8 cellular contexts compared by ENCODE assay signal in genomic region chrX:48890934-48891401, GRCh38. TPM values are rescaled to one million over a fixed set of nuclear protein-coding genes. Genes with fewer than 3 reads are reported as not detected.
DNase-seq lines count a peak whose midpoint lies in the region; ATAC-seq, FAIRE-seq and TF ChIP-seq lines count a peak whose summit lies in the region.

No MANE protein-coding gene starts in this region.

- H3K36me3 ChIP-seq in HUES6 (ENCODE audit: control insufficient read depth, insufficient read depth, low read length) (peaks cover 16% of the 10 kb centered on the region), HepG2 (replicated peaks in 1 of 2; ENCODE audit: control insufficient read depth in 1 of 2, insufficient read depth in 2 of 2, low read length in 2 of 2) (peaks cover 0 to 6% of the 10 kb centered on the region in 2 experiments; a peak in 1 of 5 replicates)

- H3K79me2 ChIP-seq in HepG2 (ENCODE audit: insufficient read depth, low read length), result peaks cover 6% of the 10 kb centered on the region

- intact Hi-C loops in HepG2 (cut with micrococcal nuclease; ENCODE audit: unreplicated experiment), result no loop called here

- no peak overlapping the region for H3K9ac ChIP-seq in HUES6 (ENCODE audit: low read length)
- H3K9ac ChIP-seq in HepG2 (ENCODE audit: insufficient read depth, low read depth, low read length), result peak overlapping the region; percentile 43; the same call in 1 of the 2 replicates

- WGBS in HepG2 (ENCODE audit: low lambda C conversion rate), result under 1% methylated on average over 9 of the region's 35 CpGs

- H3K4me1 ChIP-seq in HUES6 (ENCODE audit: control insufficient read depth, insufficient read depth, low read length), result peaks cover 9% of the 10 kb centered on the region; the same call in 1 of the 2 replicates
- peaks cover 21% of the 10 kb centered on the region; the same call in 1 of the 2 replicates for H3K4me1 ChIP-seq in HepG2 (ENCODE audit: insufficient read depth, low read length)

- no peak for TF ChIP-seq RAD21 in HepG2 (CRISPR knock-in tag; IDR thresholded peaks at IDR 0.05)

- CTCF ChIA-PET in HepG2 (lab: Yijun Ruan, JAX; ENCODE audit: low intra/inter-chr PET ratio, low total read pairs), result no interaction called here

- H4K20me1 ChIP-seq in HepG2 (ENCODE audit: insufficient read depth, low read length), result no peaks in the 10 kb centered on the region

- H3K4me3 ChIP-seq in HUES6 (ENCODE audit: low read depth, low read length) (peak overlapping the region; percentile 53), HepG2 (replicated peaks in 1 of 3; ENCODE audit: insufficient read depth in 1 of 3, low read depth in 2 of 3, low read length in 3 of 3) (peak overlapping the region; percentile 45 to 69 (median 64); a peak in 5 of 6 replicates)

- TF ChIP-seq CTCF in brain (conservative IDR thresholded peaks at IDR 0.05), result no peak
- TF ChIP-seq CTCF in HepG2 (CRISPR knock-in tag; IDR thresholded peaks at IDR 0.05), result no peak
- TF ChIP-seq CTCF in GM20000 (IDR thresholded peaks at IDR 0.05; ENCODE audit: extremely low read depth, missing control alignments), result no peak

- H3K27ac Mint-ChIP-seq in brain, result peak overlapping the region; percentile 79 to 92 (median 88)

- H3K36me3 Mint-ChIP-seq in brain, result peaks cover 16% of the 10 kb centered on the region

- POLR2A ChIA-PET in HepG2 (lab: Yijun Ruan, JAX), result interaction anchor here (0.5 to 2.1 kb wide), 9 partner anchors 13 to 315 kb away, joined by 3 to 11 read pairs (median 5); partner anchors contain the start of genes HDAC6 and SLC35A2

- H3K27ac ChIP-seq in HUES6 (ENCODE audit: low read depth, low read length) (no peak overlapping the region), HepG2 (ENCODE audit: extremely low read length, insufficient read depth, low read length) (peak overlapping the region; percentile 56), temporal lobe (ENCODE audit: low read depth, low read length) (peak overlapping the region; percentile 61)

- peak overlapping the region; percentile 79 to 88 (median 86) for H3K4me3 Mint-ChIP-seq in brain

- in situ Hi-C loops in HepG2 (cut with HindIII; ENCODE audit: extremely low pct_ligation_motif_present, low pct_unique_long_range_greater_than_20kb), result no loop called here

- ATAC-seq in GM21367 (IDR thresholded peaks at IDR 0.05; ENCODE audit: unreplicated experiment), result peak; percentile 39
- ATAC-seq in HepG2, result peak; percentile 82

- no peak for TF ChIP-seq EP300 in HepG2 (IDR thresholded peaks at IDR 0.05; ENCODE audit: low read depth in 2 of 2, low read length in 2 of 2)
- no peak for TF ChIP-seq EP300 in HepG2 (CRISPR knock-in tag; IDR thresholded peaks at IDR 0.05; ENCODE audit: borderline replicate concordance)

- H3K4me2 ChIP-seq in HepG2 (ENCODE audit: low read depth, low read length), result peak overlapping the region; percentile 76

- H3K27me3 Mint-ChIP-seq in brain, result peaks cover 3% of the 10 kb centered on the region

- BruUV-seq in HepG2 (replicated peaks; lab: Mats Ljungman, UMichigan), result no TSS peak

- H3K4me1 Mint-ChIP-seq in brain, result peaks cover 31% of the 10 kb centered on the region

- TF ChIP-seq POLR2A in HepG2 (IDR thresholded peaks at IDR 0.05; ENCODE audit: insufficient read depth in 1 of 2, low read depth in 2 of 2, low read length in 2 of 2), result no peak

- FAIRE-seq in HepG2 (lab: Jason Lieb, UNC), result no peak

- DNase-seq in ELF-1 (ENCODE audit: low read depth, low spot score), result peak; percentile 31
- DNase-seq in HepG2 (ENCODE audit: low spot score), result no peak
- no peak for DNase-seq in HPDE6-E6E7 (ENCODE audit: extremely low spot score)
- no peak for DNase-seq in GM20000 (ENCODE audit: low spot score)

- peak overlapping the region; percentile 42 for H2AFZ ChIP-seq in HepG2 (ENCODE audit: low read length)

- peaks cover 0 to 10% (median 0%) of the 10 kb centered on the region in 5 experiments for H3K9me3 Mint-ChIP-seq in brain

- H3K27me3 ChIP-seq in HUES6 (ENCODE audit: control insufficient read depth, insufficient read depth, low read length) (no peaks in the 10 kb centered on the region), HepG2 (ENCODE audit: control insufficient read depth in 1 of 2, insufficient read depth in 2 of 2, low read length in 2 of 2) (no peaks in the 10 kb centered on the region)

- H3K9me3 ChIP-seq in HUES6 (ENCODE audit: control insufficient read depth, insufficient read depth, low read depth, low read length) (peaks cover 2% of the 10 kb centered on the region; the same call in 1 of the 2 replicates), HepG2 (ENCODE audit: low read length) (no peaks in the 10 kb centered on the region)

RNA-seq across cellular contexts. Expression of gene TIMM17B, which starts 6.6 kb away (rescaled TPM):
- polyA plus RNA-seq in brain (ENCODE audit: insufficient read depth, low read depth, low replicate concordance) (117 TPM), HepG2 (2011; rRNA removed) (69.1 and 72.5 TPM in 2 replicates)
- total RNA-seq in HepG2 (2016; rRNA removed; fragmentation: Illumina TruSeq; extraction: Trizol) (53.4 and 56.0 TPM in 2 replicates), temporal lobe (17.9 TPM)
- 16.1 and 16.6 TPM in 2 replicates for total RNA-seq in HepG2 (2016; cell fraction: cytosol; rRNA removed; fragmentation: Illumina TruSeq; extraction: Trizol; ENCODE audit: low read depth)
- total RNA-seq in HepG2 (2016; cell fraction: insoluble cytoplasmic fraction; rRNA removed; fragmentation: Illumina TruSeq; extraction: Trizol), result 59.1 and 59.6 TPM in 2 replicates
- total RNA-seq in HepG2 (2016; cell fraction: membrane; rRNA removed; fragmentation: Illumina TruSeq; extraction: Trizol), result 21.0 and 25.1 TPM in 2 replicates
- total RNA-seq in HepG2 (2016; cell fraction: nucleus; rRNA removed; fragmentation: Illumina TruSeq; extraction: Trizol), result 35.5 and 35.9 TPM in 2 replicates
- polyA plus RNA-seq in HepG2 (2011; cell fraction: cytosol; rRNA removed), result 74.6 and 124 TPM in 2 replicates
- polyA plus RNA-seq in HepG2 (2011; cell fraction: nucleus; rRNA removed), result 52.8 and 64.5 TPM in 2 replicates
- polyA plus RNA-seq in HepG2 (2012), result 50.1 and 56.0 TPM in 2 replicates
- 18.8 and 21.5 TPM in 2 replicates for polyA plus RNA-seq in HepG2 (2016; cell fraction: cytosol; fragmentation: Illumina TruSeq; extraction: Trizol; ENCODE audit: low read depth)
- polyA plus RNA-seq in HepG2 (2016; cell fraction: insoluble cytoplasmic fraction; fragmentation: Illumina TruSeq; extraction: Trizol; ENCODE audit: low read depth), result 63.6 and 70.0 TPM in 2 replicates
- 22.7 and 26.6 TPM in 2 replicates for polyA plus RNA-seq in HepG2 (2016; cell fraction: membrane; fragmentation: Illumina TruSeq; extraction: Trizol; ENCODE audit: low read depth)
- 67.0 and 69.3 TPM in 2 replicates for polyA plus RNA-seq in HepG2 (2016; cell fraction: nucleus; fragmentation: Illumina TruSeq; extraction: Trizol; ENCODE audit: insufficient read depth, low read depth)
- polyA minus RNA-seq in HepG2 (2011; rRNA and poly(A)+ RNA removed; ENCODE audit: low replicate concordance), result 67.5 and 136 TPM in 2 replicates
- 20.0 and 25.0 TPM in 2 replicates for polyA minus RNA-seq in HepG2 (2011; cell fraction: cytosol; rRNA and poly(A)+ RNA removed)
- 11.8 and 14.9 TPM in 2 replicates for polyA minus RNA-seq in HepG2 (2011; cell fraction: nucleus; rRNA and poly(A)+ RNA removed)

RNA-seq across cellular contexts. Expression of gene PQBP1, which starts 6.8 kb away (rescaled TPM):
- polyA plus RNA-seq in brain (ENCODE audit: insufficient read depth, low read depth, low replicate concordance) (203 TPM), HepG2 (2011; rRNA removed) (58.1 and 66.9 TPM in 2 replicates)
- total RNA-seq in HepG2 (2016; rRNA removed; fragmentation: Illumina TruSeq; extraction: Trizol) (80.9 and 99.4 TPM in 2 replicates), temporal lobe (31.2 TPM)
- total RNA-seq in HepG2 (2016; cell fraction: cytosol; rRNA removed; fragmentation: Illumina TruSeq; extraction: Trizol; ENCODE audit: low read depth), result 33.5 and 34.4 TPM in 2 replicates
- total RNA-seq in HepG2 (2016; cell fraction: insoluble cytoplasmic fraction; rRNA removed; fragmentation: Illumina TruSeq; extraction: Trizol), result 87.4 and 94.4 TPM in 2 replicates
- 35.6 and 39.4 TPM in 2 replicates for total RNA-seq in HepG2 (2016; cell fraction: membrane; rRNA removed; fragmentation: Illumina TruSeq; extraction: Trizol)
- total RNA-seq in HepG2 (2016; cell fraction: nucleus; rRNA removed; fragmentation: Illumina TruSeq; extraction: Trizol), result 40.0 and 41.7 TPM in 2 replicates
- 77.0 and 80.0 TPM in 2 replicates for polyA plus RNA-seq in HepG2 (2011; cell fraction: cytosol; rRNA removed)
- polyA plus RNA-seq in HepG2 (2011; cell fraction: nucleus; rRNA removed), result 123 and 131 TPM in 2 replicates
- polyA plus RNA-seq in HepG2 (2012), result 72.0 and 77.4 TPM in 2 replicates
- polyA plus RNA-seq in HepG2 (2016; cell fraction: cytosol; fragmentation: Illumina TruSeq; extraction: Trizol; ENCODE audit: low read depth), result 39.2 and 46.6 TPM in 2 replicates
- 111 and 112 TPM in 2 replicates for polyA plus RNA-seq in HepG2 (2016; cell fraction: insoluble cytoplasmic fraction; fragmentation: Illumina TruSeq; extraction: Trizol; ENCODE audit: low read depth)
- 42.4 and 43.0 TPM in 2 replicates for polyA plus RNA-seq in HepG2 (2016; cell fraction: membrane; fragmentation: Illumina TruSeq; extraction: Trizol; ENCODE audit: low read depth)
- 101 and 103 TPM in 2 replicates for polyA plus RNA-seq in HepG2 (2016; cell fraction: nucleus; fragmentation: Illumina TruSeq; extraction: Trizol; ENCODE audit: insufficient read depth, low read depth)
- 33.5 and 103 TPM in 2 replicates for polyA minus RNA-seq in HepG2 (2011; rRNA and poly(A)+ RNA removed; ENCODE audit: low replicate concordance)
- 32.2 and 41.4 TPM in 2 replicates for polyA minus RNA-seq in HepG2 (2011; cell fraction: cytosol; rRNA and poly(A)+ RNA removed)
- polyA minus RNA-seq in HepG2 (2011; cell fraction: nucleus; rRNA and poly(A)+ RNA removed), result 23.3 and 26.7 TPM in 2 replicates

RNA-seq across cellular contexts. Expression of gene SLC35A2, which starts 20.5 kb away (rescaled TPM):
- 22.4 TPM for polyA plus RNA-seq in brain (ENCODE audit: insufficient read depth, low read depth, low replicate concordance)
- total RNA-seq in HepG2 (2016; rRNA removed; fragmentation: Illumina TruSeq; extraction: Trizol), result 17.2 and 32.1 TPM in 2 replicates
- total RNA-seq in HepG2 (2016; cell fraction: cytosol; rRNA removed; fragmentation: Illumina TruSeq; extraction: Trizol; ENCODE audit: low read depth), result 5.6 and 5.8 TPM in 2 replicates
- 13.8 and 35.7 TPM in 2 replicates for total RNA-seq in HepG2 (2016; cell fraction: insoluble cytoplasmic fraction; rRNA removed; fragmentation: Illumina TruSeq; extraction: Trizol)
- 12.4 and 13.9 TPM in 2 replicates for total RNA-seq in HepG2 (2016; cell fraction: membrane; rRNA removed; fragmentation: Illumina TruSeq; extraction: Trizol)
- 24.9 and 30.9 TPM in 2 replicates for total RNA-seq in HepG2 (2016; cell fraction: nucleus; rRNA removed; fragmentation: Illumina TruSeq; extraction: Trizol)
- polyA plus RNA-seq in HepG2 (2011; rRNA removed), result 40.8 and 46.4 TPM in 2 replicates
- 41.7 and 48.0 TPM in 2 replicates for polyA plus RNA-seq in HepG2 (2011; cell fraction: cytosol; rRNA removed)
- 31.2 and 31.5 TPM in 2 replicates for polyA plus RNA-seq in HepG2 (2011; cell fraction: nucleus; rRNA removed)
- polyA plus RNA-seq in HepG2 (2012), result 16.3 and 18.8 TPM in 2 replicates
- 6.8 and 8.5 TPM in 2 replicates for polyA plus RNA-seq in HepG2 (2016; cell fraction: cytosol; fragmentation: Illumina TruSeq; extraction: Trizol; ENCODE audit: low read depth)
- 20.0 and 23.2 TPM in 2 replicates for polyA plus RNA-seq in HepG2 (2016; cell fraction: insoluble cytoplasmic fraction; fragmentation: Illumina TruSeq; extraction: Trizol; ENCODE audit: low read depth)
- polyA plus RNA-seq in HepG2 (2016; cell fraction: membrane; fragmentation: Illumina TruSeq; extraction: Trizol; ENCODE audit: low read depth), result 12.9 and 13.5 TPM in 2 replicates
- polyA plus RNA-seq in HepG2 (2016; cell fraction: nucleus; fragmentation: Illumina TruSeq; extraction: Trizol; ENCODE audit: insufficient read depth, low read depth), result 57.8 and 62.5 TPM in 2 replicates
- 110 and 137 TPM in 2 replicates for polyA minus RNA-seq in HepG2 (2011; rRNA and poly(A)+ RNA removed; ENCODE audit: low replicate concordance)
- polyA minus RNA-seq in HepG2 (2011; cell fraction: cytosol; rRNA and poly(A)+ RNA removed), result 25.2 and 26.9 TPM in 2 replicates
- 9.3 and 12.1 TPM in 2 replicates for polyA minus RNA-seq in HepG2 (2011; cell fraction: nucleus; rRNA and poly(A)+ RNA removed)
- 7.1 TPM for total RNA-seq in temporal lobe

RNA-seq across cellular contexts. Expression of gene PIM2, which starts 27.9 kb away (rescaled TPM):
- 15.6 TPM for polyA plus RNA-seq in brain (ENCODE audit: insufficient read depth, low read depth, low replicate concordance)
- 13.0 and 14.4 TPM in 2 replicates for total RNA-seq in HepG2 (2016; rRNA removed; fragmentation: Illumina TruSeq; extraction: Trizol)
- 1.7 and 2.6 TPM in 2 replicates for total RNA-seq in HepG2 (2016; cell fraction: cytosol; rRNA removed; fragmentation: Illumina TruSeq; extraction: Trizol; ENCODE audit: low read depth)
- total RNA-seq in HepG2 (2016; cell fraction: insoluble cytoplasmic fraction; rRNA removed; fragmentation: Illumina TruSeq; extraction: Trizol), result 11.9 and 13.2 TPM in 2 replicates
- total RNA-seq in HepG2 (2016; cell fraction: membrane; rRNA removed; fragmentation: Illumina TruSeq; extraction: Trizol), result 5.9 and 6.5 TPM in 2 replicates
- 7.9 and 8.0 TPM in 2 replicates for total RNA-seq in HepG2 (2016; cell fraction: nucleus; rRNA removed; fragmentation: Illumina TruSeq; extraction: Trizol)
- polyA plus RNA-seq in HepG2 (2011; rRNA removed), result 15.8 and 17.4 TPM in 2 replicates
- 10.3 and 10.6 TPM in 2 replicates for polyA plus RNA-seq in HepG2 (2011; cell fraction: cytosol; rRNA removed)
- polyA plus RNA-seq in HepG2 (2011; cell fraction: nucleus; rRNA removed), result 14.3 and 17.5 TPM in 2 replicates
- polyA plus RNA-seq in HepG2 (2012), result 10.1 and 10.6 TPM in 2 replicates
- polyA plus RNA-seq in HepG2 (2016; cell fraction: cytosol; fragmentation: Illumina TruSeq; extraction: Trizol; ENCODE audit: low read depth), result 1.1 TPM in 2 replicates
- 14.0 and 15.2 TPM in 2 replicates for polyA plus RNA-seq in HepG2 (2016; cell fraction: insoluble cytoplasmic fraction; fragmentation: Illumina TruSeq; extraction: Trizol; ENCODE audit: low read depth)
- 3.5 and 4.0 TPM in 2 replicates for polyA plus RNA-seq in HepG2 (2016; cell fraction: membrane; fragmentation: Illumina TruSeq; extraction: Trizol; ENCODE audit: low read depth)
- polyA plus RNA-seq in HepG2 (2016; cell fraction: nucleus; fragmentation: Illumina TruSeq; extraction: Trizol; ENCODE audit: insufficient read depth, low read depth), result 11.4 and 16.3 TPM in 2 replicates
- polyA minus RNA-seq in HepG2 (2011; rRNA and poly(A)+ RNA removed; ENCODE audit: low replicate concordance), result 17.3 and 37.4 TPM in 2 replicates
- polyA minus RNA-seq in HepG2 (2011; cell fraction: cytosol; rRNA and poly(A)+ RNA removed), result 4.9 and 5.8 TPM in 2 replicates
- 8.5 and 10.9 TPM in 2 replicates for polyA minus RNA-seq in HepG2 (2011; cell fraction: nucleus; rRNA and poly(A)+ RNA removed)
- total RNA-seq in temporal lobe, result 7.1 TPM

RNA-seq across cellular contexts. Expression of gene PCSK1N, which starts 55.6 kb away (rescaled TPM):
- polyA plus RNA-seq in brain (ENCODE audit: insufficient read depth, low read depth, low replicate concordance) (267 TPM), HepG2 (2011; rRNA removed) (4.5 and 7.0 TPM in 2 replicates)
- total RNA-seq in HepG2 (2016; rRNA removed; fragmentation: Illumina TruSeq; extraction: Trizol) (5.1 and 14.0 TPM in 2 replicates), temporal lobe (79.4 TPM)
- total RNA-seq in HepG2 (2016; cell fraction: cytosol; rRNA removed; fragmentation: Illumina TruSeq; extraction: Trizol; ENCODE audit: low read depth), result 9.8 and 14.0 TPM in 2 replicates
- total RNA-seq in HepG2 (2016; cell fraction: insoluble cytoplasmic fraction; rRNA removed; fragmentation: Illumina TruSeq; extraction: Trizol), result 5.1 and 12.9 TPM in 2 replicates
- 11.6 and 20.7 TPM in 2 replicates for total RNA-seq in HepG2 (2016; cell fraction: membrane; rRNA removed; fragmentation: Illumina TruSeq; extraction: Trizol)
- 7.8 and 8.8 TPM in 2 replicates for total RNA-seq in HepG2 (2016; cell fraction: nucleus; rRNA removed; fragmentation: Illumina TruSeq; extraction: Trizol)
- polyA plus RNA-seq in HepG2 (2011; cell fraction: cytosol; rRNA removed), result 6.0 and 18.5 TPM in 2 replicates
- polyA plus RNA-seq in HepG2 (2011; cell fraction: nucleus; rRNA removed), result 17.9 and 18.7 TPM in 2 replicates
- polyA plus RNA-seq in HepG2 (2012), result 16.8 and 23.0 TPM in 2 replicates
- 28.6 and 33.0 TPM in 2 replicates for polyA plus RNA-seq in HepG2 (2016; cell fraction: cytosol; fragmentation: Illumina TruSeq; extraction: Trizol; ENCODE audit: low read depth)
- 9.6 and 13.5 TPM in 2 replicates for polyA plus RNA-seq in HepG2 (2016; cell fraction: insoluble cytoplasmic fraction; fragmentation: Illumina TruSeq; extraction: Trizol; ENCODE audit: low read depth)
- polyA plus RNA-seq in HepG2 (2016; cell fraction: membrane; fragmentation: Illumina TruSeq; extraction: Trizol; ENCODE audit: low read depth), result 20.8 and 24.6 TPM in 2 replicates
- polyA plus RNA-seq in HepG2 (2016; cell fraction: nucleus; fragmentation: Illumina TruSeq; extraction: Trizol; ENCODE audit: insufficient read depth, low read depth), result 36.2 and 42.3 TPM in 2 replicates
- 5.6 TPM in 1 of 2 replicates, not detected in the other for polyA minus RNA-seq in HepG2 (2011; rRNA and poly(A)+ RNA removed; ENCODE audit: low replicate concordance)
- polyA minus RNA-seq in HepG2 (2011; cell fraction: cytosol; rRNA and poly(A)+ RNA removed), result 9.4 and 13.6 TPM in 2 replicates
- 2.9 and 4.1 TPM in 2 replicates for polyA minus RNA-seq in HepG2 (2011; cell fraction: nucleus; rRNA and poly(A)+ RNA removed)
